ENCODE assay signal across 9 cellular contexts in genomic region chr19:6532244-6532999, GRCh38. TPM values are rescaled to one million over a fixed set of nuclear protein-coding genes. Genes with fewer than 3 reads are reported as not detected.
DNase-seq lines count a peak whose midpoint lies in the region; ATAC-seq and TF ChIP-seq lines count a peak whose summit lies in the region.
"Had no signal": no experiment of that assay in that cellular context is flagged by ENCODE, and none has a peak within 500 bp of the region (broad histone marks: within the 10 kb centered on the region; RNA-seq: fewer than 3 reads in every experiment).

No MANE protein-coding gene starts in this region.

- H3K9me3 Mint-ChIP-seq in Calu3 (ENCODE audit: low read depth, unreplicated experiment), result no peaks in the 10 kb centered on the region
- H3K9me3 Mint-ChIP-seq in IgD-negative memory B cell, result peaks cover 0 to 1% (median 0%) of the 10 kb centered on the region in 3 donors
- no peaks in the 10 kb centered on the region for H3K9me3 Mint-ChIP-seq in activated T-helper 1 cell treated with anti-CD3 and anti-CD28 coated beads, Interleukin-12 subunit alpha, Interleukin-12 subunit beta, Interleukin-2, Interleukin-4 antibody, amounts not matched to agents 30 ng/mL and 10 ng/mL and 1 ng/mL, durations not matched to agents 14 hours and 24 hours and 36 hours

- H3K4me1 ChIP-seq in mesodermal cell (ENCODE audit: control insufficient read depth, insufficient read depth, low read length, poor library complexity, severe bottlenecking), result peaks cover 12% of the 10 kb centered on the region

- H3K4me3 ChIP-seq in mesodermal cell (ENCODE audit: extremely low read depth, insufficient read depth, low read length, poor library complexity, severe bottlenecking), result peak overlapping the region; percentile 54

- no TSS peak for BruUV-seq in Calu3 (replicated peaks; lab: Mats Ljungman, UMichigan)

- H3K4me3 Mint-ChIP-seq in Calu3 (ENCODE audit: low read depth, unreplicated experiment), result peak overlapping the region; percentile 90
- H3K4me3 Mint-ChIP-seq in IgD-negative memory B cell, result peak overlapping the region; percentile 77 to 97 (median 90)
- H3K4me3 Mint-ChIP-seq in activated T-helper 1 cell treated with anti-CD3 and anti-CD28 coated beads, Interleukin-12 subunit alpha, Interleukin-12 subunit beta, Interleukin-2, Interleukin-4 antibody, amounts not matched to agents 30 ng/mL and 10 ng/mL and 1 ng/mL, durations not matched to agents 14 hours and 24 hours and 36 hours, result peak overlapping the region; percentile 64

- WGBS in mesodermal cell (ENCODE audit: insufficient coverage in 2 of 2), 2 experiments, result 19 to 28% methylated on average over 21 to 22 of the region's 31 CpGs

- no peak for TF ChIP-seq CTCF in Calu3 (IDR thresholded peaks at IDR 0.05; ENCODE audit: unreplicated experiment)

- ATAC-seq in HG03354 (IDR thresholded peaks at IDR 0.05; ENCODE audit: poor library complexity, severe bottlenecking, unreplicated experiment) (no peak), HG02623 (IDR thresholded peaks at IDR 0.05; ENCODE audit: unreplicated experiment) (no peak)

- no peak overlapping the region for H3K27ac ChIP-seq in mesodermal cell (ENCODE audit: low read depth, low read length, severe bottlenecking)

- peaks cover 11% of the 10 kb centered on the region for H3K9me3 ChIP-seq in mesodermal cell (ENCODE audit: control insufficient read depth, low read length)

- peaks cover 18% of the 10 kb centered on the region for H3K36me3 Mint-ChIP-seq in Calu3 (ENCODE audit: insufficient read depth, unreplicated experiment)
- no peaks in the 10 kb centered on the region for H3K36me3 Mint-ChIP-seq in IgD-negative memory B cell
- H3K36me3 Mint-ChIP-seq in activated T-helper 1 cell treated with anti-CD3 and anti-CD28 coated beads, Interleukin-12 subunit alpha, Interleukin-12 subunit beta, Interleukin-2, Interleukin-4 antibody, amounts not matched to agents 30 ng/mL and 10 ng/mL and 1 ng/mL, durations not matched to agents 14 hours and 24 hours and 36 hours (ENCODE audit: low read depth), result peaks cover 18% of the 10 kb centered on the region

- H3K4me1 Mint-ChIP-seq in Calu3 (ENCODE audit: low read depth, unreplicated experiment) (peaks cover 30% of the 10 kb centered on the region), IgD-negative memory B cell (peaks cover 41 to 56% (median 54%) of the 10 kb centered on the region in 3 donors)
- H3K4me1 Mint-ChIP-seq in activated T-helper 1 cell treated with anti-CD3 and anti-CD28 coated beads, Interleukin-12 subunit alpha, Interleukin-12 subunit beta, Interleukin-2, Interleukin-4 antibody, amounts not matched to agents 30 ng/mL and 10 ng/mL and 1 ng/mL, durations not matched to agents 14 hours and 24 hours and 36 hours (ENCODE audit: low read depth), result peaks cover 55% of the 10 kb centered on the region

- intact Hi-C loops in Calu3 (cut with micrococcal nuclease; ENCODE audit: unreplicated experiment), result no loop called here
- intact Hi-C loops in activated T-helper 1 cell treated with anti-CD3 and anti-CD28 coated beads, Interleukin-12 subunit alpha, Interleukin-12 subunit beta, Interleukin-2, Interleukin-4 antibody, amounts not matched to agents 30 ng/mL and 10 ng/mL and 1 ng/mL, durations not matched to agents 14 hours and 24 hours and 36 hours (cut with micrococcal nuclease), result loop anchor here (5.0 kb wide), 3 partner anchors 55 to 205 kb away; partner anchors contain the start of genes GPR108, TNFSF14 and TRIP10

- DNase-seq in Calu3 (no peak), NCI-H187 treated with DMSO at 0.1 percent for 48 hours (lab: John Stamatoyannopoulos, UW) (no peak), hypothalamus (lab: John Stamatoyannopoulos, UW) (no peak)
- DNase-seq in activated T-helper 1 cell treated with anti-CD3 and anti-CD28 coated beads, Interleukin-12 subunit alpha, Interleukin-12 subunit beta, Interleukin-2, Interleukin-4 antibody, amounts not matched to agents 30 ng/mL and 10 ng/mL and 1 ng/mL, durations not matched to agents 14 hours and 24 hours and 36 hours (ENCODE audit: low spot score), result no peak
- DNase-seq: NCI-H446 had no signal

- H3K27ac Mint-ChIP-seq in Calu3 (ENCODE audit: unreplicated experiment) (no peak overlapping the region), IgD-negative memory B cell (peak overlapping the region; percentile 83 to 94 (median 83))
- peak overlapping the region; percentile 83 for H3K27ac Mint-ChIP-seq in activated T-helper 1 cell treated with anti-CD3 and anti-CD28 coated beads, Interleukin-12 subunit alpha, Interleukin-12 subunit beta, Interleukin-2, Interleukin-4 antibody, amounts not matched to agents 30 ng/mL and 10 ng/mL and 1 ng/mL, durations not matched to agents 14 hours and 24 hours and 36 hours

- peaks cover 14% of the 10 kb centered on the region for H3K36me3 ChIP-seq in mesodermal cell (ENCODE audit: control insufficient read depth, insufficient read depth, low read length)

- H3K27me3 Mint-ChIP-seq in Calu3 (ENCODE audit: unreplicated experiment) (peaks cover 45% of the 10 kb centered on the region), IgD-negative memory B cell (peaks cover 19% of the 10 kb centered on the region)
- H3K27me3 Mint-ChIP-seq in activated T-helper 1 cell treated with anti-CD3 and anti-CD28 coated beads, Interleukin-12 subunit alpha, Interleukin-12 subunit beta, Interleukin-2, Interleukin-4 antibody, amounts not matched to agents 30 ng/mL and 10 ng/mL and 1 ng/mL, durations not matched to agents 14 hours and 24 hours and 36 hours (ENCODE audit: insufficient read depth), result peaks cover 32% of the 10 kb centered on the region

- CTCF ChIA-PET in Calu3 (lab: Charles Lee), result no interaction called here

RNA-seq across cellular contexts. Expression of gene TNFSF9, which starts 1.6 kb away (rescaled TPM):
- 0.92 and 1.6 TPM in 2 replicates for total RNA-seq in Calu3 (2022)
- polyA plus RNA-seq in IgD-negative memory B cell, result 14.7 TPM
- 8.0 and 9.7 TPM in 2 replicates for total RNA-seq in activated T-helper 1 cell treated with anti-CD3 and anti-CD28 coated beads, Interleukin-12 subunit alpha, Interleukin-12 subunit beta, Interleukin-2, Interleukin-4 antibody, amounts not matched to agents 30 ng/mL and 10 ng/mL and 1 ng/mL, durations not matched to agents 14 hours and 24 hours and 36 hours
- polyA plus RNA-seq in mesodermal cell (2013, experiment 1 of 2), result 5.6 TPM
- polyA plus RNA-seq in mesodermal cell (2013, experiment 2 of 2), result 5.1 TPM

RNA-seq across cellular contexts. Expression of gene TUBB4A, which starts 30.3 kb away (rescaled TPM):
- 1.4 and 1.5 TPM in 2 replicates for total RNA-seq in Calu3 (2022)
- polyA plus RNA-seq in IgD-negative memory B cell, result 14.6 TPM
- total RNA-seq in activated T-helper 1 cell treated with anti-CD3 and anti-CD28 coated beads, Interleukin-12 subunit alpha, Interleukin-12 subunit beta, Interleukin-2, Interleukin-4 antibody, amounts not matched to agents 30 ng/mL and 10 ng/mL and 1 ng/mL, durations not matched to agents 14 hours and 24 hours and 36 hours, result 2.3 and 3.0 TPM in 2 replicates
- 1.7 TPM for polyA plus RNA-seq in mesodermal cell (2013, experiment 1 of 2)
- 1.3 TPM for polyA plus RNA-seq in mesodermal cell (2013, experiment 2 of 2)

RNA-seq across cellular contexts. Expression of gene DENND1C, which starts 50.8 kb away (rescaled TPM):
- not detected in 2 replicates for total RNA-seq in Calu3 (2022)
- 80.7 TPM for polyA plus RNA-seq in IgD-negative memory B cell
- total RNA-seq in activated T-helper 1 cell treated with anti-CD3 and anti-CD28 coated beads, Interleukin-12 subunit alpha, Interleukin-12 subunit beta, Interleukin-2, Interleukin-4 antibody, amounts not matched to agents 30 ng/mL and 10 ng/mL and 1 ng/mL, durations not matched to agents 14 hours and 24 hours and 36 hours, result 68.4 and 75.6 TPM in 2 replicates
- 0.52 TPM for polyA plus RNA-seq in mesodermal cell (2013, experiment 1 of 2)
- 0.10 TPM for polyA plus RNA-seq in mesodermal cell (2013, experiment 2 of 2)

RNA-seq across cellular contexts. Expression of gene CD70, which starts 58.5 kb away (rescaled TPM):
- 0.68 TPM in 1 of 2 replicates, not detected in the other for total RNA-seq in Calu3 (2022)
- 28.4 TPM for polyA plus RNA-seq in IgD-negative memory B cell
- 55.4 and 61.6 TPM in 2 replicates for total RNA-seq in activated T-helper 1 cell treated with anti-CD3 and anti-CD28 coated beads, Interleukin-12 subunit alpha, Interleukin-12 subunit beta, Interleukin-2, Interleukin-4 antibody, amounts not matched to agents 30 ng/mL and 10 ng/mL and 1 ng/mL, durations not matched to agents 14 hours and 24 hours and 36 hours
- polyA plus RNA-seq in mesodermal cell (2013, experiment 1 of 2), result not detected
- polyA plus RNA-seq in mesodermal cell (2013, experiment 2 of 2), result not detected

Comparison
In these comparisons a context has a peak if more than half of its experiments do, and no peak if none do; other contexts are left out.
1. RNA of gene DENND1C, which starts 50.8 kb away (total RNA-seq): 68.4 to 75.6 TPM in activated T-helper 1 cell treated with anti-CD3 and anti-CD28 coated beads, Interleukin-12 subunit alpha, Interleukin-12 subunit beta, Interleukin-2, Interleukin-4 antibody, amounts not matched to agents 30 ng/mL and 10 ng/mL and 1 ng/mL, durations not matched to agents 14 hours and 24 hours and 36 hours; not detected in Calu3; every median in the first group is over 10 times any median in the second.
2. Peak in every context shown above with its lines, with median percentiles within 50 percentile points of each other: H3K4me3 Mint-ChIP-seq.